Comparison of ENCODE assay signal across 9 cellular contexts in genomic region chr6:3281669-3282460, GRCh38. TPM values are rescaled to one million over a fixed set of nuclear protein-coding genes. Genes with fewer than 3 reads are reported as not detected.
A peak's percentile ranks its signal among the peaks of the same experiment; 100 is the strongest.
DNase-seq lines count a peak whose midpoint lies in the region; ATAC-seq, FAIRE-seq and TF ChIP-seq lines count a peak whose summit lies in the region.
"Had no signal": no experiment of that assay in that cellular context is flagged by ENCODE, and none has a peak within 500 bp of the region (broad histone marks: within the 10 kb centered on the region; RNA-seq: fewer than 3 reads in every experiment).

No MANE protein-coding gene starts in this region.

- ATAC-seq in natural killer cell treated with Interleukin-12 subunit alpha and Interleukin-12 subunit beta and Interleukin-15 and Interleukin-18, amount 100 ng/mL, for 72 hours, result no peak
- ATAC-seq in natural killer cell (no peak), GM19397 (IDR thresholded peaks at IDR 0.05; ENCODE audit: unreplicated experiment) (no peak)

- intact Hi-C loops in natural killer cell (cut with micrococcal nuclease), result no loop called here
- intact Hi-C loops in endothelial cell of umbilical vein (cut with micrococcal nuclease), result loop anchor here (1.0 to 5.0 kb wide), 4 partner anchors 42 to 630 kb away; no protein-coding TSS in a partner anchor
- intact Hi-C loops in vagina (cut with DNase I), result loop anchor here (5.0 kb wide), 1 partner anchor 450 kb away; no protein-coding TSS in a partner anchor

- peak overlapping the region; percentile 60 for H3K4me2 ChIP-seq in endothelial cell of umbilical vein (ENCODE audit: insufficient read depth, low read length)

- H3K27ac Mint-ChIP-seq in natural killer cell treated with Interleukin-12 subunit alpha and Interleukin-12 subunit beta and Interleukin-15 and Interleukin-18, amount 100 ng/mL, for 72 hours, result no peak overlapping the region
- H3K27ac Mint-ChIP-seq in natural killer cell, result no peak overlapping the region

- BruUV-seq in endothelial cell of umbilical vein (replicated peaks; lab: Mats Ljungman, UMichigan), result no TSS peak

- H3K4me1 ChIP-seq in endothelial cell of umbilical vein (ENCODE audit: control insufficient read depth, extremely low read depth, insufficient read depth, low read length), result peaks cover 27% of the 10 kb centered on the region
- peaks cover 7% of the 10 kb centered on the region for H3K4me1 ChIP-seq in mesodermal cell (ENCODE audit: control insufficient read depth, insufficient read depth, low read length, poor library complexity, severe bottlenecking)
- H3K4me1 ChIP-seq in vagina, result peaks cover 30% of the 10 kb centered on the region

- TF ChIP-seq CTCF in natural killer cell (IDR thresholded peaks at IDR 0.05), result no peak
- no peak for TF ChIP-seq CTCF in endothelial cell of umbilical vein (IDR thresholded peaks at IDR 0.05; ENCODE audit: extremely low read depth in 1 of 2, insufficient read depth in 1 of 2, low read depth in 1 of 2, low read length in 2 of 2)
- TF ChIP-seq CTCF in vagina (IDR thresholded peaks at IDR 0.05), result no peak

- H3K9me3 ChIP-seq in endothelial cell of umbilical vein (replicated peaks; ENCODE audit: control insufficient read depth, insufficient read depth, low read length), result no peaks in the 10 kb centered on the region
- no peaks in the 10 kb centered on the region for H3K9me3 ChIP-seq in mesodermal cell (ENCODE audit: control insufficient read depth, low read length)
- no peaks in the 10 kb centered on the region for H3K9me3 ChIP-seq in vagina

- H3K9me3 Mint-ChIP-seq in natural killer cell treated with Interleukin-12 subunit alpha and Interleukin-12 subunit beta and Interleukin-15 and Interleukin-18, amount 100 ng/mL, for 72 hours, result no peaks in the 10 kb centered on the region
- H3K9me3 Mint-ChIP-seq in natural killer cell, result no peaks in the 10 kb centered on the region

- WGBS in mesodermal cell (ENCODE audit: insufficient coverage in 2 of 2), 2 experiments, result 57 to 58% methylated on average over 5 to 12 of the region's 13 CpGs

- peak; percentile 31 for DNase-seq in natural killer cell treated with Interleukin-12 subunit alpha and Interleukin-12 subunit beta and Interleukin-15 and Interleukin-18, amount 100 ng/mL, for 72 hours (ENCODE audit: low spot score)
- no peak for DNase-seq in natural killer cell
- DNase-seq in endothelial cell of umbilical vein (ENCODE audit: low read depth, low spot score), result peak; percentile 94
- DNase-seq in vagina (ENCODE audit: extremely low spot score in 2 of 2), result no peak
- DNase-seq in NCI-H2081 treated with DMSO at 0.1 percent for 48 hours (lab: John Stamatoyannopoulos, UW), result no peak
- no peak for DNase-seq in stimulated activated naive CD4-positive, alpha-beta T cell (lab: John Stamatoyannopoulos, UW)
- DNase-seq: SW 1271 had no signal

- CTCF ChIA-PET in endothelial cell of umbilical vein (lab: Charles Lee), result interaction anchor here (0.6 to 4.0 kb wide), 29 partner anchors 9 to 728 kb away, joined by 3 to 133 read pairs (median 5); partner anchors contain the start of genes FAM50B and SLC22A23

- no peaks in the 10 kb centered on the region for H4K20me1 ChIP-seq in endothelial cell of umbilical vein (replicated peaks; ENCODE audit: control insufficient read depth, extremely low read depth, insufficient read depth, low read length)

- no peaks in the 10 kb centered on the region for H3K27me3 Mint-ChIP-seq in natural killer cell treated with Interleukin-12 subunit alpha and Interleukin-12 subunit beta and Interleukin-15 and Interleukin-18, amount 100 ng/mL, for 72 hours
- H3K27me3 Mint-ChIP-seq in natural killer cell (ENCODE audit: low read depth in 2 of 2), result no peaks in the 10 kb centered on the region

- H3K4me3 Mint-ChIP-seq in natural killer cell treated with Interleukin-12 subunit alpha and Interleukin-12 subunit beta and Interleukin-15 and Interleukin-18, amount 100 ng/mL, for 72 hours, result no peak overlapping the region
- H3K4me3 Mint-ChIP-seq in natural killer cell, result no peak overlapping the region

- H3K4me3 ChIP-seq in endothelial cell of umbilical vein (replicated peaks in 1 of 3; ENCODE audit: insufficient read depth in 1 of 3, low read depth in 1 of 3, low read length in 3 of 3) (no peak overlapping the region), mesodermal cell (ENCODE audit: extremely low read depth, insufficient read depth, low read length, poor library complexity, severe bottlenecking) (no peak overlapping the region), vagina (no peak overlapping the region)

- H3K9me1 ChIP-seq in endothelial cell of umbilical vein (replicated peaks; ENCODE audit: control insufficient read depth, extremely low read depth, insufficient read depth, low read length), result no peaks in the 10 kb centered on the region

- H3K79me2 ChIP-seq in endothelial cell of umbilical vein (ENCODE audit: control insufficient read depth, insufficient read depth, low read length), result no peaks in the 10 kb centered on the region

- H3K4me1 Mint-ChIP-seq in natural killer cell treated with Interleukin-12 subunit alpha and Interleukin-12 subunit beta and Interleukin-15 and Interleukin-18, amount 100 ng/mL, for 72 hours (ENCODE audit: low read depth in 2 of 2), result peaks cover 0 to 3% of the 10 kb centered on the region in 2 donors
- H3K4me1 Mint-ChIP-seq in natural killer cell, result peaks cover 0 to 5% of the 10 kb centered on the region in 2 donors

- peak; percentile 99 for FAIRE-seq in endothelial cell of umbilical vein (lab: Jason Lieb, UNC)

- dilution Hi-C loops in endothelial cell of umbilical vein (cut with MboI; ENCODE audit: extremely low pct_ligation_motif_present, low sequenced_read_pairs), result loop anchor here (25.0 kb wide), 1 partner anchor 705 kb away; no protein-coding TSS in a partner anchor

- H3K27ac ChIP-seq in endothelial cell of umbilical vein (ENCODE audit: insufficient read depth, low read depth, low read length) (peak overlapping the region; percentile 97), mesodermal cell (ENCODE audit: low read depth, low read length, severe bottlenecking) (peak overlapping the region; percentile 18), vagina (peak overlapping the region; percentile 34)

- no peaks in the 10 kb centered on the region for H3K36me3 Mint-ChIP-seq in natural killer cell treated with Interleukin-12 subunit alpha and Interleukin-12 subunit beta and Interleukin-15 and Interleukin-18, amount 100 ng/mL, for 72 hours
- H3K36me3 Mint-ChIP-seq in natural killer cell, result no peaks in the 10 kb centered on the region

- TF ChIP-seq POLR2A in endothelial cell of umbilical vein (IDR thresholded peaks at IDR 0.05; ENCODE audit: low read depth, low read length) (no peak), vagina (IDR thresholded peaks at IDR 0.05) (no peak)

- H3K27me3 ChIP-seq in endothelial cell of umbilical vein (ENCODE audit: control insufficient read depth in 2 of 2, insufficient read depth in 2 of 2, low read length in 2 of 2) (no peaks in the 10 kb centered on the region), vagina (no peaks in the 10 kb centered on the region)

- H3K36me3 ChIP-seq in endothelial cell of umbilical vein (ENCODE audit: control insufficient read depth in 2 of 2, extremely low read depth in 1 of 2, insufficient read depth in 2 of 2, low read length in 2 of 2) (peaks cover 0 to 7% of the 10 kb centered on the region in 2 experiments), mesodermal cell (ENCODE audit: control insufficient read depth, insufficient read depth, low read length) (no peaks in the 10 kb centered on the region), vagina (peaks cover 0 to 7% of the 10 kb centered on the region in 2 donors)

- H2AFZ ChIP-seq in endothelial cell of umbilical vein (ENCODE audit: low read depth, low read length), result peak overlapping the region; percentile 13

- H3K9ac ChIP-seq in endothelial cell of umbilical vein (replicated peaks; ENCODE audit: extremely low read depth, insufficient read depth, low read length), result peak overlapping the region; percentile 78

- POLR2A ChIA-PET in endothelial cell of umbilical vein (lab: Charles Lee), result interaction anchor here (0.6 to 1.9 kb wide), 4 partner anchors 43 to 630 kb away, joined by 3 to 10 read pairs (median 5); no protein-coding TSS in a partner anchor

TF ChIP-seq in endothelial cell of umbilical vein, 7 proteins besides CTCF, POLR2A, EP300 and RAD21 (continues in another document):
- no peak for TF ChIP-seq EZH2 (IDR thresholded peaks at IDR 0.05; ENCODE audit: borderline replicate concordance, low read depth, low read length, severe bottlenecking)
- no peak for TF ChIP-seq POLR2AphosphoS5 (IDR thresholded peaks at IDR 0.05; ENCODE audit: insufficient read depth, low read depth, low read length)
- TF ChIP-seq GATA2 (IDR thresholded peaks at IDR 0.05; ENCODE audit: insufficient read depth, insufficient read length, low read depth, low read length), result peak; percentile 61

RNA-seq across cellular contexts. Expression of gene PSMG4, which starts 23.1 kb away (rescaled TPM):
- total RNA-seq in natural killer cell treated with Interleukin-12 subunit alpha and Interleukin-12 subunit beta and Interleukin-15 and Interleukin-18, amount 100 ng/mL, for 72 hours, result 10 to 100 TPM; 16.4 to 25.2 TPM
- total RNA-seq in natural killer cell, result 10 to 100 TPM in 2 of 3 donors, 1 to 10 TPM in 1; 8.3 to 15.3 (median 11.3) TPM
- 31.1 and 31.4 TPM in 2 replicates for total RNA-seq in endothelial cell of umbilical vein
- polyA plus RNA-seq in endothelial cell of umbilical vein, result 46.0 and 72.2 TPM in 2 replicates
- polyA plus RNA-seq in endothelial cell of umbilical vein (2011; cell fraction: cytosol; rRNA removed), result 31.6 and 37.9 TPM in 2 replicates
- 17.1 and 18.3 TPM in 2 replicates for polyA plus RNA-seq in endothelial cell of umbilical vein (2011; cell fraction: nucleus; rRNA removed)
- 26.1 and 26.2 TPM in 2 replicates for polyA plus RNA-seq in endothelial cell of umbilical vein (2012)
- 18.5 and 20.7 TPM in 2 replicates for polyA minus RNA-seq in endothelial cell of umbilical vein
- 18.9 TPM for polyA minus RNA-seq in endothelial cell of umbilical vein (2011; cell fraction: cytosol; rRNA and poly(A)+ RNA removed)
- polyA minus RNA-seq in endothelial cell of umbilical vein (2011; cell fraction: nucleus; rRNA and poly(A)+ RNA removed), result 11.0 and 11.1 TPM in 2 replicates
- 14.0 TPM for polyA plus RNA-seq in mesodermal cell (2013, experiment 1 of 2)
- polyA plus RNA-seq in mesodermal cell (2013, experiment 2 of 2), result 14.7 TPM
- total RNA-seq in vagina, result 25.0 TPM

RNA-seq across cellular contexts. Expression of gene TUBB2B, which starts 54.4 kb away (rescaled TPM):
- total RNA-seq in natural killer cell treated with Interleukin-12 subunit alpha and Interleukin-12 subunit beta and Interleukin-15 and Interleukin-18, amount 100 ng/mL, for 72 hours, result not detected
- total RNA-seq in natural killer cell (under 1 TPM in 2 of 3 donors, not detected in 1; 0.66 to 0.75 TPM), endothelial cell of umbilical vein (3.6 and 8.3 TPM in 2 replicates), vagina (6.9 TPM)
- polyA plus RNA-seq in endothelial cell of umbilical vein, result 5.1 and 7.8 TPM in 2 replicates
- polyA plus RNA-seq in endothelial cell of umbilical vein (2011; cell fraction: cytosol; rRNA removed), result 3.2 and 4.7 TPM in 2 replicates
- 1.9 and 2.5 TPM in 2 replicates for polyA plus RNA-seq in endothelial cell of umbilical vein (2011; cell fraction: nucleus; rRNA removed)
- 5.0 and 7.8 TPM in 2 replicates for polyA plus RNA-seq in endothelial cell of umbilical vein (2012)
- polyA minus RNA-seq in endothelial cell of umbilical vein, result 3.4 and 3.8 TPM in 2 replicates
- not detected for polyA minus RNA-seq in endothelial cell of umbilical vein (2011; cell fraction: cytosol; rRNA and poly(A)+ RNA removed)
- 0.67 and 1.1 TPM in 2 replicates for polyA minus RNA-seq in endothelial cell of umbilical vein (2011; cell fraction: nucleus; rRNA and poly(A)+ RNA removed)
- 280 TPM for polyA plus RNA-seq in mesodermal cell (2013, experiment 1 of 2)
- 213 TPM for polyA plus RNA-seq in mesodermal cell (2013, experiment 2 of 2)

Comparison
In these comparisons a context has a peak if more than half of its experiments do, and no peak if none do; other contexts are left out.
1. DNase-seq: peak in natural killer cell treated with Interleukin-12 subunit alpha and Interleukin-12 subunit beta and Interleukin-15 and Interleukin-18, amount 100 ng/mL, for 72 hours (single experiment) and endothelial cell of umbilical vein (single experiment); none in natural killer cell (single experiment), vagina (0 of 2), NCI-H2081 treated with DMSO at 0.1 percent for 48 hours (single experiment) and stimulated activated naive CD4-positive, alpha-beta T cell (0 of 6).
2. H3K27ac ChIP-seq: peak in every context shown above with its lines; median percentile 97 in endothelial cell of umbilical vein; 34 in vagina; 18 in mesodermal cell.